2 cellular contexts compared by ENCODE assay signal in the genomic region with DNA sequence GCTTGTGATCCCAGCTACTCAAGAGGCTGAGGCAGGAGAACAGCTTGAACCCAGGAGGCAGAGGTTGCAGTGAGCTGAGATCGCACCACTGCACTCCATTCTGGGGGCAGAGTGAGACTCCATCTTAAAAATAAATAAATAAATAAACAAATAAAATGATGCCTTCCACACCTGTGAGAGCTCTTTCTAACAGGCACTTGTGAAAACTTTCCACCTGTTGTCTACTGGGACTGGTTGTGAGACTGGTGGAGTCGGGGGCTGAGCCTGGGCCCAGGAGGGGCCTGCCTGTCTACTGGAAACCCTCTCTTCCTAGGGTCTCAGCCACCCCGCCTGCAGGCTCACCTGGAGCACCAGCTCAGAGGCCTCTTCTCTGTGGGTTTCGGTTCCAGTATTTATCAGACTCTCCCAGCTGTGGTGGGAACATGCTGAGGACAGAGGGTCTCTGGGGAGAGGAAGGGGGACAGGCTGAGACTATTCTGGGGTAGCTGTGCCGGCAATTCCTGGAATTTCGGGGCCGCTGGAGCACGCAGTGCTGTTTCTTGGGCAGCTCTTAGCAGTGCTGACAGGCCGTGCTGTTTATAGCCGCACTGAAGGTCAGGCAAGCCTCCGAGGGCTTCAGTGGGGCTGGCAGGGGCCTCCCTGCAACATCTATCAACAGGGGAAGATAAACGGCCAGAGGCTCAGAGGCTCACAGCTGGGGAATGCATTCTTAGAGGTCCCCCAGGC.
A peak's percentile ranks its signal among the peaks of the same experiment; 100 is the strongest.
TF ChIP-seq lines count a peak whose summit lies in the region.

No MANE protein-coding gene starts in this region.

TF ChIP-seq in GM12891, 5 proteins besides CTCF, POLR2A, EP300 and RAD21:
- TF ChIP-seq TAF1 (IDR thresholded peaks at IDR 0.05; ENCODE audit: low read depth, low read length) (no peak), POLR2AphosphoS5 (IDR thresholded peaks at IDR 0.05; ENCODE audit: low read depth, low read length) (no peak), PAX5 (IDR thresholded peaks at IDR 0.05; ENCODE audit: insufficient read depth, low read length, severe bottlenecking) (no peak), POU2F2 (IDR thresholded peaks at IDR 0.05; ENCODE audit: low read depth, low read length) (no peak), SPI1 (IDR thresholded peaks at IDR 0.05; ENCODE audit: low read depth, low read length) (no peak)

TF ChIP-seq in K562, 482 proteins besides CTCF, POLR2A, EP300 and RAD21:
- TF ChIP-seq, protein P1, sequence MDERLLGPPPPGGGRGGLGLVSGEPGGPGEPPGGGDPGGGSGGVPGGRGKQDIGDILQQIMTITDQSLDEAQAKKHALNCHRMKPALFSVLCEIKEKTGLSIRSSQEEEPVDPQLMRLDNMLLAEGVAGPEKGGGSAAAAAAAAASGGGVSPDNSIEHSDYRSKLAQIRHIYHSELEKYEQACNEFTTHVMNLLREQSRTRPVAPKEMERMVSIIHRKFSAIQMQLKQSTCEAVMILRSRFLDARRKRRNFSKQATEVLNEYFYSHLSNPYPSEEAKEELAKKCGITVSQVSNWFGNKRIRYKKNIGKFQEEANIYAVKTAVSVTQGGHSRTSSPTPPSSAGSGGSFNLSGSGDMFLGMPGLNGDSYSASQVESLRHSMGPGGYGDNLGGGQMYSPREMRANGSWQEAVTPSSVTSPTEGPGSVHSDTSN (CRISPR knock-in tag; IDR thresholded peaks at IDR 0.05; ENCODE audit: low read depth): no peak
- TF ChIP-seq, protein P1 (tag; conservative IDR thresholded peaks at IDR 0.05; ENCODE audit: low read depth): 0 out of 2 replicates have a peak, but pooled peaks have one; percentile 38
- TF ChIP-seq, protein P2, sequence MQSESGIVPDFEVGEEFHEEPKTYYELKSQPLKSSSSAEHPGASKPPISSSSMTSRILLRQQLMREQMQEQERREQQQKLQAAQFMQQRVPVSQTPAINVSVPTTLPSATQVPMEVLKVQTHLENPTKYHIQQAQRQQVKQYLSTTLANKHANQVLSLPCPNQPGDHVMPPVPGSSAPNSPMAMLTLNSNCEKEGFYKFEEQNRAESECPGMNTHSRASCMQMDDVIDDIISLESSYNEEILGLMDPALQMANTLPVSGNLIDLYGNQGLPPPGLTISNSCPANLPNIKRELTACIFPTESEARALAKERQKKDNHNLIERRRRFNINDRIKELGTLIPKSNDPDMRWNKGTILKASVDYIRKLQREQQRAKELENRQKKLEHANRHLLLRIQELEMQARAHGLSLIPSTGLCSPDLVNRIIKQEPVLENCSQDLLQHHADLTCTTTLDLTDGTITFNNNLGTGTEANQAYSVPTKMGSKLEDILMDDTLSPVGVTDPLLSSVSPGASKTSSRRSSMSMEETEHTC (IDR thresholded peaks at IDR 0.05): no peak
